ENCODE assay signal across 7 cellular contexts in genomic region chr19:2081873-2082810, GRCh38. TPM values are rescaled to one million over a fixed set of nuclear protein-coding genes. Genes with fewer than 3 reads are reported as not detected.
DNase-seq lines count a peak whose midpoint lies in the region; ATAC-seq, FAIRE-seq and TF ChIP-seq lines count a peak whose summit lies in the region.

No MANE protein-coding gene starts in this region.

- no peaks in the 10 kb centered on the region for H3K9me3 ChIP-seq in SU-DHL-6 (ENCODE audit: insufficient read depth, low read length)
- H3K9me3 ChIP-seq in PC-9 (ENCODE audit: insufficient read depth, low read depth): no peaks in the 10 kb centered on the region

- no peaks in the 10 kb centered on the region for H3K9me2 ChIP-seq in SU-DHL-6 (replicated peaks; ENCODE audit: insufficient read depth, low read length)
- no peaks in the 10 kb centered on the region for H3K9me2 ChIP-seq in PC-9 (ENCODE audit: insufficient read depth)

- FAIRE-seq in GM19239 (lab: Jason Lieb, UNC): peak; percentile 97

- peak overlapping the region; percentile 84 for H3K4me2 ChIP-seq in SU-DHL-6 (ENCODE audit: low read depth, low read length, poor library complexity, severe bottlenecking)
- no peak overlapping the region for H3K4me2 ChIP-seq in PC-9

- H3F3A ChIP-seq in SU-DHL-6 (ENCODE audit: insufficient read depth) (peaks cover 30% of the 10 kb centered on the region), PC-9 (ENCODE audit: insufficient read depth, low read depth) (peaks cover 7% of the 10 kb centered on the region; the same call in 1 of the 2 replicates)

- CTCF ChIA-PET in PC-9 (lab: Charles Lee): no interaction called here

- H4K20me1 ChIP-seq in SU-DHL-6 (ENCODE audit: low read depth, low read length): no peaks in the 10 kb centered on the region
- H4K20me1 ChIP-seq in PC-9 (ENCODE audit: insufficient read depth): no peaks in the 10 kb centered on the region

- no peaks in the 10 kb centered on the region for H3K9me3 Mint-ChIP-seq in central memory CD8-positive, alpha-beta T cell

- DNase-seq in GM19239 (ENCODE audit: insufficient read length, low spot score): peak; percentile 57
- peak; percentile 44 to 72 for DNase-seq in central memory CD8-positive, alpha-beta T cell (ENCODE audit: low spot score in 2 of 2)
- DNase-seq in stimulated activated CD8-positive, alpha-beta memory T cell treated with anti-CD3 and anti-CD28 coated beads, Interleukin-15, amount 100 ng/mL, for 48 hours (ENCODE audit: low read depth in 2 of 2): peak; percentile 39 to 54
- DNase-seq in hippocampal formation (lab: John Stamatoyannopoulos, UW): no peak
- no peak for DNase-seq in GM19238 (ENCODE audit: insufficient read length, low spot score)
- no peak for DNase-seq in PC-9

- TF ChIP-seq CTCF in SU-DHL-6 (IDR thresholded peaks at IDR 0.05; ENCODE audit: insufficient read depth, low read length, poor library complexity, severe bottlenecking) (no peak), PC-9 (conservative IDR thresholded peaks at IDR 0.05) (no peak)

- no peaks in the 10 kb centered on the region for H3K27me3 ChIP-seq in SU-DHL-6 (ENCODE audit: low read length)
- no peaks in the 10 kb centered on the region for H3K27me3 ChIP-seq in PC-9 (ENCODE audit: insufficient read depth, low read depth)

- peaks cover 59% of the 10 kb centered on the region for H3K4me1 Mint-ChIP-seq in central memory CD8-positive, alpha-beta T cell

- BruUV-seq in PC-9 (replicated peaks; lab: Mats Ljungman, UMichigan): no TSS peak

- peaks cover 74% of the 10 kb centered on the region for H3K79me2 ChIP-seq in SU-DHL-6 (ENCODE audit: insufficient read depth, low read length)
- no peaks in the 10 kb centered on the region for H3K79me2 ChIP-seq in PC-9 (ENCODE audit: low read depth)

- peak overlapping the region; percentile 87 for H3K9ac ChIP-seq in SU-DHL-6 (ENCODE audit: low read length)

- H3K36me3 ChIP-seq in SU-DHL-6 (ENCODE audit: low read length): 0 out of 2 replicates have a peak, but pooled peaks cover 3% of the 10 kb centered on the region
- no peaks in the 10 kb centered on the region for H3K36me3 ChIP-seq in PC-9 (ENCODE audit: low read depth)

- POLR2A ChIA-PET in PC-9 (lab: Charles Lee; ENCODE audit: unreplicated experiment): no interaction called here

- H3K36me3 Mint-ChIP-seq in central memory CD8-positive, alpha-beta T cell (ENCODE audit: insufficient read depth): peaks cover 85% of the 10 kb centered on the region

- peak overlapping the region; percentile 95 for H3K4me3 Mint-ChIP-seq in central memory CD8-positive, alpha-beta T cell

- intact Hi-C loops in PC-9 (cut with micrococcal nuclease; ENCODE audit: unreplicated experiment): no loop called here

- no peak overlapping the region for H2AFZ ChIP-seq in SU-DHL-6 (ENCODE audit: low read depth, low read length, severe bottlenecking)
- H2AFZ ChIP-seq in PC-9: no peak overlapping the region

- H3K4me3 ChIP-seq in SU-DHL-6 (ENCODE audit: insufficient read depth, low read length, poor library complexity, severe bottlenecking) (peak overlapping the region; percentile 69), PC-9 (no peak overlapping the region)

- H3K27me3 Mint-ChIP-seq in central memory CD8-positive, alpha-beta T cell: no peaks in the 10 kb centered on the region

- peak; percentile 52 for ATAC-seq in central memory CD8-positive, alpha-beta T cell (replicated peaks; ENCODE audit: extremely low read depth, poor library complexity, severe bottlenecking)

- H3K27ac ChIP-seq in SU-DHL-6 (ENCODE audit: low read depth, low read length) (peak overlapping the region; percentile 98), PC-9 (no peak overlapping the region)

- peaks cover 5% of the 10 kb centered on the region; the same call in 1 of the 2 replicates for H3K4me1 ChIP-seq in PC-9 (replicated peaks; ENCODE audit: insufficient read depth)

- H3K27ac Mint-ChIP-seq in central memory CD8-positive, alpha-beta T cell (ENCODE audit: low read depth): peak overlapping the region; percentile 98

RNA-seq across cellular contexts. Expression of gene MOB3A, which starts 14.0 kb away (rescaled TPM):
- total RNA-seq in PC-9 (2021): 22.8 and 28.9 TPM in 2 replicates

RNA-seq across cellular contexts. Expression of gene IZUMO4, which starts 14.6 kb away (rescaled TPM):
- total RNA-seq in PC-9 (2021): 1.5 and 2.4 TPM in 2 replicates

RNA-seq across cellular contexts. Expression of gene MKNK2, which starts 31.1 kb away (rescaled TPM):
- 132 and 166 TPM in 2 replicates for total RNA-seq in PC-9 (2021)

Comparison
In these comparisons a context has a peak if more than half of its experiments do, and no peak if none do; other contexts are left out.
1. DNase-seq: peak in GM19239 (single experiment), central memory CD8-positive, alpha-beta T cell (2 of 2) and stimulated activated CD8-positive, alpha-beta memory T cell treated with anti-CD3 and anti-CD28 coated beads, Interleukin-15, amount 100 ng/mL, for 48 hours (2 of 2); none in hippocampal formation (0 of 2), GM19238 (single experiment) and PC-9 (0 of 2).